ENCODE assay signal across 26 cellular contexts in genomic region chr13:43792456-43792855, GRCh38. TPM values are rescaled to one million over a fixed set of nuclear protein-coding genes. Genes with fewer than 3 reads are reported as not detected.
A peak's percentile ranks its signal among the peaks of the same experiment; 100 is the strongest.
DNase-seq lines count a peak whose midpoint lies in the region; ATAC-seq and TF ChIP-seq lines count a peak whose summit lies in the region.
"Had no signal": no experiment of that assay in that cellular context is flagged by ENCODE, and none has a peak within 500 bp of the region (broad histone marks: within the 10 kb centered on the region; RNA-seq: fewer than 3 reads in every experiment).

No MANE protein-coding gene starts in this region.

- H3K9me3 ChIP-seq in cardiac muscle cell (ENCODE audit: low read depth), result no peaks in the 10 kb centered on the region
- no peaks in the 10 kb centered on the region for H3K9me3 ChIP-seq in ascending aorta
- no peaks in the 10 kb centered on the region for H3K9me3 ChIP-seq in mucosa of descending colon
- H3K9me3 ChIP-seq: left lung, neutrophil, prostate gland, uterus had no signal

- H3K36me3 ChIP-seq in cardiac muscle cell (no peaks in the 10 kb centered on the region), ascending aorta (no peaks in the 10 kb centered on the region), mucosa of descending colon (ENCODE audit: low read depth) (no peaks in the 10 kb centered on the region)
- H3K36me3 ChIP-seq: left lung, neutrophil, prostate gland, uterus had no signal

- peaks cover 3% of the 10 kb centered on the region for H3K4me1 ChIP-seq in cardiac muscle cell (ENCODE audit: low read depth)
- H3K4me1 ChIP-seq in ascending aorta, result peaks cover 0 to 2% of the 10 kb centered on the region in 2 donors
- peaks cover under 1% of the 10 kb centered on the region for H3K4me1 ChIP-seq in mucosa of descending colon (ENCODE audit: low read depth)
- H3K4me1 ChIP-seq: prostate gland had no signal

- H3K4me3 ChIP-seq in cardiac muscle cell (no peak overlapping the region), astrocyte of the cerebellum (ENCODE audit: low read depth, low read length) (no peak overlapping the region), fibroblast of pulmonary artery (replicated peaks; ENCODE audit: low read depth, low read length) (no peak overlapping the region), ascending aorta (no peak overlapping the region), mucosa of descending colon (no peak overlapping the region)
- H3K4me3 ChIP-seq: left lung, prostate gland, uterus had no signal

- ATAC-seq in HG03571 (IDR thresholded peaks at IDR 0.05; ENCODE audit: unreplicated experiment), result no peak
- no peak for ATAC-seq in mucosa of descending colon
- ATAC-seq: left lung had no signal

- TF ChIP-seq CTCF in cardiac muscle cell (IDR thresholded peaks at IDR 0.05; ENCODE audit: low read depth, low read length) (peak; percentile 7), astrocyte of the cerebellum (IDR thresholded peaks at IDR 0.05; ENCODE audit: low read depth, low read length, missing control alignments) (peak; percentile 13), fibroblast of pulmonary artery (IDR thresholded peaks at IDR 0.05; ENCODE audit: low read length, missing control alignments) (peak; percentile 4), ascending aorta (IDR thresholded peaks at IDR 0.05) (no peak), mucosa of descending colon (IDR thresholded peaks at IDR 0.05) (no peak)

- H3K27ac ChIP-seq in cardiac muscle cell (no peak overlapping the region), ascending aorta (no peak overlapping the region)
- H3K27ac ChIP-seq: left lung, neutrophil, prostate gland, uterus had no signal

- in situ Hi-C loops in astrocyte of the cerebellum (cut with HindIII; ENCODE audit: low sequenced_read_pairs), result no loop called here

- peak in 1 of 2 donors; percentile 80 for DNase-seq in cardiac muscle cell (ENCODE audit: low read depth in 1 of 2, low spot score in 1 of 2)
- no peak for DNase-seq in cardiac septum (ENCODE audit: low spot score)
- peak; percentile 82 for DNase-seq in astrocyte of the cerebellum (ENCODE audit: low read depth)
- DNase-seq in fibroblast of pulmonary artery (ENCODE audit: low read depth), result peak; percentile 69
- DNase-seq in ascending aorta (ENCODE audit: low spot score in 2 of 2), result no peak
- no peak for DNase-seq in stimulated activated CD4-positive, alpha-beta T cell treated with anti-CD3 and anti-CD28 coated beads, Interleukin-4, amount 100 ng/mL, for 24 hours
- no peak for DNase-seq in mucosa of descending colon
- DNase-seq: 8988T; activated CD4-positive, alpha-beta T cell treated with anti-CD3 and anti-CD28 coated beads, Interleukin-2, amount 50 U/mL, for 4 hours; activated CD4-positive, CD25-positive, alpha-beta regulatory T cell; activated naive CD4-positive, alpha-beta T cell treated with anti-CD3 and anti-CD28 coated beads, Interleukin-2, amount 50 U/mL, for 16 hours; anterior cingulate cortex; CD4-positive, alpha-beta memory T cell; effector CD4-positive, alpha-beta T cell; IMR-90; left lung; mesenchymal stem cell; naive B cell; NCI-H1105; NCI-H526; SHP77 treated with DMSO at 0.1 percent for 48 hours; stimulated activated naive CD4-positive, alpha-beta T cell treated with Interleukin-2 at 50 U/mL for 16 hours; uterus had no signal

- H3K27me3 ChIP-seq in cardiac muscle cell (peaks cover 7% of the 10 kb centered on the region), ascending aorta (no peaks in the 10 kb centered on the region)
- H3K27me3 ChIP-seq: uterus had no signal

- intact Hi-C loops in cardiac septum (cut with DNase I) (no loop called here), ascending aorta (cut with DNase I) (no loop called here), mucosa of descending colon (cut with DNase I, micrococcal nuclease) (no loop called here)

RNA-seq across cellular contexts. Expression of gene ENOX1, which starts 5.7 kb away (rescaled TPM):
- total RNA-seq in cardiac muscle cell (2.0 and 4.2 TPM in 2 replicates), cardiac septum (6.6 TPM), ascending aorta (0.21 TPM), mucosa of descending colon (1 to 10 TPM in 2 of 3 donors, under 1 TPM in 1; 0.35 to 9.8 (median 1.2) TPM)
- polyA plus RNA-seq in cardiac muscle cell, result 1.6 and 5.1 TPM in 2 replicates
- total RNA-seq: CD4-positive, alpha-beta memory T cell had no signal
- polyA plus RNA-seq: CD4-positive, alpha-beta memory T cell had no signal

Comparison
In these comparisons a context has a peak if more than half of its experiments do, and no peak if none do; other contexts are left out.
1. DNase-seq: peak in astrocyte of the cerebellum (single experiment) and fibroblast of pulmonary artery (single experiment); none in cardiac septum (single experiment), ascending aorta (0 of 2), stimulated activated CD4-positive, alpha-beta T cell treated with anti-CD3 and anti-CD28 coated beads, Interleukin-4, amount 100 ng/mL, for 24 hours (single experiment) and mucosa of descending colon (0 of 3).
2. CTCF ChIP-seq: peak in cardiac muscle cell (single experiment), astrocyte of the cerebellum (single experiment) and fibroblast of pulmonary artery (single experiment); none in ascending aorta (0 of 3) and mucosa of descending colon (single experiment).